ENCODE assay signal across 8 cellular contexts in the genomic region with DNA sequence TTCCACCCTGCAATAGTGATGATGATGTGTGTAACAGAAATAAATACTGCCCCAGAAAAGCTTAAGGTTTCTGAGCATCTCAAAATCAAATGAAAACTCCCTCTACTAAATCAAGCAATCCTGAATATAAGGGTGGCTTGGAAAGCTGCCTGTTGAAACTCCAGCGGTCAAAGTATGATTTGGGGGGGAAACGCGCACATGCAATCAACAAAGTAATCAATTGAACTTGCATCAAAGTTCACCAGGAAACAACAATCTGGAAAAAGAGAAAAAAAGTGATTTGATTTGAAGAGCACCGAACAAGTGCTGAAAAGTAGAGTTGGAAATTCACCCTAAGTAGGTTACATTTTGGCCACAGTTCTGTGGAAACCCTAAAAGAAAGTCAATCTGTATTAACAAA. TPM values are rescaled to one million over a fixed set of nuclear protein-coding genes. Genes with fewer than 3 reads are reported as not detected.
DNase-seq lines count a peak whose midpoint lies in the region; ATAC-seq, FAIRE-seq and TF ChIP-seq lines count a peak whose summit lies in the region.

No MANE protein-coding gene starts in this region.

- peak overlapping the region; percentile 66 for H3K4me3 ChIP-seq in HL-60 (replicated peaks; ENCODE audit: insufficient read depth, low read length)

- peaks cover 14% of the 10 kb centered on the region for H3K36me3 Mint-ChIP-seq in MCF 10A (ENCODE audit: insufficient read depth, unreplicated experiment)
- peaks cover 4% of the 10 kb centered on the region for H3K36me3 Mint-ChIP-seq in memory B cell

- no peaks in the 10 kb centered on the region for H3K9me3 Mint-ChIP-seq in MCF 10A (ENCODE audit: unreplicated experiment)
- H3K9me3 Mint-ChIP-seq in memory B cell: no peaks in the 10 kb centered on the region

- CTCF ChIA-PET in MCF 10A (lab: Yijun Ruan, JAX): interaction anchor here (0.6 to 1.8 kb wide), 10 partner anchors 8 to 954 kb away, joined by 3 to 9 read pairs (median 3); no protein-coding TSS in a partner anchor

- FAIRE-seq in RCC 7860 (lab: Jason Lieb, UNC): no peak

- H3K27me3 Mint-ChIP-seq in MCF 10A (ENCODE audit: insufficient read depth, unreplicated experiment) (no peaks in the 10 kb centered on the region), memory B cell (no peaks in the 10 kb centered on the region)

- no peak for DNase-seq in HL-60 (ENCODE audit: low read depth in 1 of 2, low spot score in 1 of 2)
- DNase-seq in MCF 10A (ENCODE audit: unreplicated experiment): peak; percentile 14
- DNase-seq in memory B cell (ENCODE audit: low spot score in 2 of 2): no peak
- no peak for DNase-seq in RCC 7860 (ENCODE audit: low spot score)
- DNase-seq in activated CD4-positive, alpha-beta T cell treated with anti-CD3 and anti-CD28 coated beads for 4 hours: no peak
- no peak for DNase-seq in stimulated activated naive CD4-positive, alpha-beta T cell treated with Interleukin-2 at 50 U/mL for 16 hours (lab: John Stamatoyannopoulos, UW)

- ATAC-seq in memory B cell (ENCODE audit: low read depth): no peak
- no peak for ATAC-seq in GM21737 (IDR thresholded peaks at IDR 0.05; ENCODE audit: unreplicated experiment)

- intact Hi-C loops in MCF 10A (cut with micrococcal nuclease): no loop called here

- H3K27ac Mint-ChIP-seq in MCF 10A (ENCODE audit: low read depth, unreplicated experiment) (peak overlapping the region; percentile 93), memory B cell (peak overlapping the region; percentile 93)

- H3K4me3 Mint-ChIP-seq in MCF 10A (ENCODE audit: unreplicated experiment): peak overlapping the region; percentile 88
- peak overlapping the region; percentile 85 for H3K4me3 Mint-ChIP-seq in memory B cell

- no peak for TF ChIP-seq CTCF in 22Rv1 (IDR thresholded peaks at IDR 0.05)
- no peak for TF ChIP-seq CTCF in HL-60 (IDR thresholded peaks at IDR 0.05; ENCODE audit: insufficient read depth, low read length)
- no peak for TF ChIP-seq CTCF in MCF 10A (IDR thresholded peaks at IDR 0.05; ENCODE audit: unreplicated experiment)

- BruUV-seq in MCF 10A (replicated peaks; lab: Mats Ljungman, UMichigan): TSS peak; percentile 67

- H3K27ac ChIP-seq in 22Rv1: peak overlapping the region; percentile 98
- peak overlapping the region; percentile 45 for H3K27ac ChIP-seq in HL-60 (replicated peaks)

- POLR2A ChIA-PET in MCF 10A (lab: Yijun Ruan, JAX): interaction anchor here (0.6 to 6.0 kb wide), 14 partner anchors 10 to 1718 kb away, joined by 3 to 58 read pairs (median 3); a partner anchor contains a TSS

- H3K27me3 ChIP-seq in HL-60 (ENCODE audit: insufficient read depth, poor library complexity, severe bottlenecking): no peaks in the 10 kb centered on the region

- H3K4me1 Mint-ChIP-seq in MCF 10A (ENCODE audit: insufficient read depth, unreplicated experiment): peaks cover 29% of the 10 kb centered on the region
- H3K4me1 Mint-ChIP-seq in memory B cell: peaks cover 22% of the 10 kb centered on the region

RNA-seq across cellular contexts. Expression of a gene that starts 0.7 kb away (rescaled TPM):
- 217 and 228 TPM in 2 replicates for total RNA-seq in MCF 10A (2022)

RNA-seq across cellular contexts. Expression of a gene that starts 43.6 kb away (rescaled TPM):
- 66.4 and 66.5 TPM in 2 replicates for total RNA-seq in MCF 10A (2022)

RNA-seq across cellular contexts. Expression of a gene that starts 48.3 kb away (rescaled TPM):
- 53.3 and 65.0 TPM in 2 replicates for total RNA-seq in MCF 10A (2022)
